In the genomic region with DNA sequence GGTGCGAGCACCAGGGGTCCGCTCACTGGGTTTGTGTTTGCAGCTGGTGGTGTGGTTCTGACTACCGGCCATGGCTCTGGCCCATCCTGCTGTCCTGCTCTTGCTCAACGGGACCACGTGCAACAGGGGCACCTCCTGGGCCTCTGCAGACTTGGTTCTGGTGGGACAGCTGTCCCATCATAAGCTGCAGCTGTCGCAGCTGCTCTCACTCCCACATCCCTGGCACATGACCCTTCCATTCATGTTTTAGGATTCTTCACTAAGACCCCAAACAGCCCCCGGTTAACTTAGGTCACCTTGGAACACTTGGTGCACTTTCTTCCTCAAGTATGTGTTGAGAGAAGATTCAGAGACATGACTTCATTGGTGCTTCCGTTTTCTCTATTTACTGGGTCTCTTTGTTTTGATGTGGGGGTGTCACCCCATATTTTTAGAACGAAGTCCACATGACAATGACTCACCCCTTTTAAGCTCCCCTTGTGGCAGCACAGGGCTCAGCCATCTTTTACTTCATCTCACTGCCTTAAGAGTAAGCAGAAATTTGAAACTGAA, we compare ENCODE assay signal across 8 cellular contexts.
DNase-seq lines count a peak whose midpoint lies in the region; ATAC-seq, FAIRE-seq and TF ChIP-seq lines count a peak whose summit lies in the region.

No MANE protein-coding gene starts in this region.

- no peak overlapping the region for H2BK15ac ChIP-seq in mesenchymal stem cell (ENCODE audit: low read depth, poor library complexity, severe bottlenecking)

- H2AFZ ChIP-seq in mesenchymal stem cell (ENCODE audit: low read depth, low read length) = no peak overlapping the region

- no peak overlapping the region for H3K23ac ChIP-seq in mesenchymal stem cell (ENCODE audit: low read length in 2 of 2)

- intact Hi-C loops in A673 (cut with micrococcal nuclease; ENCODE audit: unreplicated experiment) (no loop called here), ovary (cut with DNase I) (loop anchor here in 2 of 4 donors (5.0 to 10.0 kb wide), 3 partner anchors 102 to 452 kb away; no protein-coding TSS in a partner anchor)

- BruUV-seq in A673 (replicated peaks; lab: Mats Ljungman, UMichigan) = no TSS peak

- no peaks in the 10 kb centered on the region for H3K27me3 ChIP-seq in mesenchymal stem cell (ENCODE audit: control insufficient read depth in 1 of 2, insufficient read depth in 1 of 2, low read length in 2 of 2)
- H3K27me3 ChIP-seq in A673 (replicated peaks; ENCODE audit: insufficient read depth, low read depth, low read length, poor library complexity) = peaks cover 10% of the 10 kb centered on the region
- no peaks in the 10 kb centered on the region for H3K27me3 ChIP-seq in ovary

- H3K4me3 ChIP-seq in mesenchymal stem cell (ENCODE audit: insufficient read depth in 1 of 2, low read depth in 1 of 2, low read length in 2 of 2) (no peak overlapping the region), A673 (ENCODE audit: low read depth, low read length, poor library complexity, severe bottlenecking) (no peak overlapping the region), ovary (no peak overlapping the region)

- no peak for DNase-seq in GM12892 (ENCODE audit: insufficient read length)
- DNase-seq in SW480 (ENCODE audit: low spot score) = peak; percentile 29
- peak; percentile 46 for DNase-seq in mesenchymal stem cell
- DNase-seq in stimulated activated CD4-positive, alpha-beta T cell treated with anti-CD3 and anti-CD28 coated beads, Interleukin-1b, Interleukin-23, amount 100 ng/mL, for 48 hours = no peak
- no peak for DNase-seq in DMS114 treated with DMSO at 0.1 percent for 48 hours (lab: John Stamatoyannopoulos, UW; ENCODE audit: unreplicated experiment)
- DNase-seq in A673 (ENCODE audit: low spot score) = no peak
- DNase-seq in ovary = no peak

- H3K14ac ChIP-seq in mesenchymal stem cell (ENCODE audit: low read length in 2 of 2) = no peak overlapping the region

- no peak for TF ChIP-seq EP300 in ovary (IDR thresholded peaks at IDR 0.05)

- peak; percentile 54 for ATAC-seq in HG02571 (IDR thresholded peaks at IDR 0.05; ENCODE audit: unreplicated experiment)

- peak; percentile 80 for FAIRE-seq in GM12892 (lab: Jason Lieb, UNC)

- POLR2A ChIA-PET in A673 (lab: Charles Lee; ENCODE audit: low non-redundant PET) = no interaction called here

- no peaks in the 10 kb centered on the region for H3K79me1 ChIP-seq in mesenchymal stem cell (replicated peaks; ENCODE audit: low read length, poor library complexity, severe bottlenecking)

- H3K4me1 ChIP-seq in mesenchymal stem cell (ENCODE audit: control insufficient read depth, insufficient read depth, low read depth, low read length) (peaks cover 16% of the 10 kb centered on the region), A673 (ENCODE audit: insufficient read depth, low read length, poor library complexity, severe bottlenecking) (no peaks in the 10 kb centered on the region), ovary (ENCODE audit: insufficient read depth) (peaks cover 2% of the 10 kb centered on the region)

- H3K4me2 ChIP-seq in mesenchymal stem cell (ENCODE audit: low read length, poor library complexity, severe bottlenecking) = no peak overlapping the region

- H3K36me3 ChIP-seq in mesenchymal stem cell (ENCODE audit: control insufficient read depth in 1 of 2, insufficient read depth in 2 of 2, low read depth in 1 of 2, low read length in 2 of 2) (no peaks in the 10 kb centered on the region), A673 (ENCODE audit: insufficient read depth, low read length, poor library complexity, severe bottlenecking) (no peaks in the 10 kb centered on the region), ovary (no peaks in the 10 kb centered on the region)

- H2BK120ac ChIP-seq in mesenchymal stem cell (ENCODE audit: low read depth, low read length) = no peak overlapping the region

- no peak overlapping the region for H4K8ac ChIP-seq in mesenchymal stem cell (ENCODE audit: low read length)

- H3K9ac ChIP-seq in mesenchymal stem cell (ENCODE audit: low read length) = peak overlapping the region; percentile 40

- TF ChIP-seq CTCF in A673 (conservative IDR thresholded peaks at IDR 0.05; ENCODE audit: low read depth, low read length) (no peak), ovary (IDR thresholded peaks at IDR 0.05) (no peak)

- CTCF ChIA-PET in A673 (lab: Charles Lee) = interaction anchor here (0.6 kb wide), 1 partner anchor 562 kb away, joined by 3 read pairs; no protein-coding TSS in a partner anchor

- H3K4ac ChIP-seq in mesenchymal stem cell (ENCODE audit: low read depth in 1 of 2, low read length in 2 of 2) = no peak overlapping the region

- H3K9me3 ChIP-seq in mesenchymal stem cell (ENCODE audit: control insufficient read depth, low read length) = no peaks in the 10 kb centered on the region
- H3K9me3 ChIP-seq in A673 (ENCODE audit: low read depth, low read length, poor library complexity, severe bottlenecking) = no peaks in the 10 kb centered on the region
- no peaks in the 10 kb centered on the region for H3K9me3 ChIP-seq in ovary

- TF ChIP-seq POLR2A in GM12892 (IDR thresholded peaks at IDR 0.05; ENCODE audit: low read depth, low read length) = no peak
- TF ChIP-seq POLR2A in ovary (IDR thresholded peaks at IDR 0.05) = no peak

- H2BK5ac ChIP-seq in mesenchymal stem cell (ENCODE audit: low read depth, low read length, poor library complexity, severe bottlenecking) = no peak overlapping the region

- H2BK12ac ChIP-seq in mesenchymal stem cell (ENCODE audit: low read length in 2 of 2) = no peak overlapping the region

- H4K91ac ChIP-seq in mesenchymal stem cell (ENCODE audit: low read length) = no peak overlapping the region

- no peak overlapping the region for H3K18ac ChIP-seq in mesenchymal stem cell (ENCODE audit: low read depth in 1 of 2, low read length in 2 of 2)

- no peak overlapping the region for H2AK5ac ChIP-seq in mesenchymal stem cell (ENCODE audit: low read length, severe bottlenecking)

- no peak overlapping the region for H3K27ac ChIP-seq in mesenchymal stem cell (ENCODE audit: low read length, poor library complexity, severe bottlenecking)
- no peak overlapping the region for H3K27ac ChIP-seq in A673 (ENCODE audit: low read depth, low read length, poor library complexity, severe bottlenecking)
- H3K27ac ChIP-seq in ovary = no peak overlapping the region

- 93% methylated on average over 8 of the region's 9 CpGs for WGBS in mesenchymal stem cell
- WGBS in ovary, 3 donors = 57 to 73% (median 62%) methylated on average over 9 of the region's 9 CpGs

Comparison
In these comparisons a context has a peak if more than half of its experiments do, and no peak if none do; other contexts are left out.
1. DNase-seq: peak in SW480 (single experiment) and mesenchymal stem cell (single experiment); none in GM12892 (single experiment), stimulated activated CD4-positive, alpha-beta T cell treated with anti-CD3 and anti-CD28 coated beads, Interleukin-1b, Interleukin-23, amount 100 ng/mL, for 48 hours (single experiment), DMS114 treated with DMSO at 0.1 percent for 48 hours (single experiment), A673 (single experiment) and ovary (0 of 5).